In genomic region chr18:49647496-49648168, GRCh38 we compare ENCODE assay signal across 14 cellular contexts.
A peak's percentile ranks its signal among the peaks of the same experiment; 100 is the strongest.
DNase-seq lines count a peak whose midpoint lies in the region; ATAC-seq and TF ChIP-seq lines count a peak whose summit lies in the region.
"Had no signal": no experiment of that assay in that cellular context is flagged by ENCODE, and none has a peak within 500 bp of the region (broad histone marks: within the 10 kb centered on the region; RNA-seq: fewer than 3 reads in every experiment).

No MANE protein-coding gene starts in this region.

- no peaks in the 10 kb centered on the region for H3K27me3 ChIP-seq in skeletal muscle tissue (ENCODE audit: control insufficient read depth in 3 of 3, insufficient read depth in 3 of 3, low read length in 3 of 3)

- no peak overlapping the region for H3K4me3 ChIP-seq in skeletal muscle tissue (ENCODE audit: low read length in 3 of 3)

- H3K27ac ChIP-seq in skeletal muscle tissue (ENCODE audit: low read depth, low read length), result peak overlapping the region; percentile 71

- H3K9ac ChIP-seq in skeletal muscle tissue (ENCODE audit: low read depth in 1 of 3, low read length in 3 of 3), result peak overlapping the region in 1 of 3 donors; percentile 41

- no peaks in the 10 kb centered on the region for H3K9me3 ChIP-seq in skeletal muscle tissue (ENCODE audit: control insufficient read depth in 3 of 3, low read length in 3 of 3)

- H3K4me1 ChIP-seq in skeletal muscle tissue (ENCODE audit: control insufficient read depth in 3 of 3, insufficient read depth in 3 of 3, low read length in 3 of 3), result peaks cover 31 to 51% (median 47%) of the 10 kb centered on the region in 3 donors

- H3K36me3 ChIP-seq in skeletal muscle tissue (ENCODE audit: control insufficient read depth in 3 of 3, insufficient read depth in 3 of 3, low read length in 3 of 3), result no peaks in the 10 kb centered on the region

- ATAC-seq in SK-N-SH treated with all-trans-retinoic acid at 6 μM for 48 hours (peak; percentile 48; the same call in 2 of the 3 replicates), HG02623 (IDR thresholded peaks at IDR 0.05; ENCODE audit: unreplicated experiment) (no peak), GM21576 (IDR thresholded peaks at IDR 0.05; ENCODE audit: unreplicated experiment) (no peak)
- ATAC-seq: activated T-cell treated with anti-CD3 and anti-CD28 coated beads, Interleukin-2, amount 50 U/mL, for 4 hours; effector memory CD8-positive, alpha-beta T cell had no signal

- DNase-seq in HCEC 1CT (peak; percentile 67), iris pigment epithelial cell (ENCODE audit: low read depth) (peak; percentile 78), LoVo (ENCODE audit: low spot score) (no peak)
- DNase-seq: activated T-cell treated with anti-CD3 and anti-CD28 coated beads, Interleukin-2, amount 50 U/mL, for 4 hours; amygdala; effector memory CD8-positive, alpha-beta T cell; GDM1; H7; hippocampal formation; NCI-H1417 had no signal

TF ChIP-seq in SK-N-SH treated with all-trans-retinoic acid at 6 μM for 48 hours, 23 proteins besides CTCF, POLR2A, EP300 and RAD21:
- TF ChIP-seq OSR1 (CRISPR knock-in tag; IDR thresholded peaks at IDR 0.05) (no peak), ESRRG (CRISPR knock-in tag; IDR thresholded peaks at IDR 0.05) (no peak), ZNF8 (CRISPR knock-in tag; IDR thresholded peaks at IDR 0.05) (no peak), BACH2 (CRISPR knock-in tag; IDR thresholded peaks at IDR 0.05; ENCODE audit: borderline replicate concordance) (no peak), POU6F1 (CRISPR knock-in tag; IDR thresholded peaks at IDR 0.05; ENCODE audit: borderline replicate concordance, low read depth) (no peak), ISL1 (CRISPR knock-in tag; IDR thresholded peaks at IDR 0.05) (no peak), GLIS3 (CRISPR knock-in tag; IDR thresholded peaks at IDR 0.05) (no peak), ZNF565 (CRISPR knock-in tag; conservative IDR thresholded peaks at IDR 0.05; ENCODE audit: low read depth) (no peak), ARNTL (CRISPR knock-in tag; IDR thresholded peaks at IDR 0.05; ENCODE audit: borderline replicate concordance, low read depth) (no peak)
TF ChIP-seq in SK-N-SH treated with all-trans-retinoic acid at 6 μM for 48 hours: peak in this region for 0.
